ENCODE assay signal across 1 cellular context in genomic region chr20:57547250-57547649, GRCh38.
TF ChIP-seq lines count a peak whose summit lies in the region.

No MANE protein-coding gene starts in this region.

TF ChIP-seq in HepG2, 621 proteins besides CTCF, POLR2A, EP300 and RAD21 (continued from another document and continues in another):
- TF ChIP-seq, protein P1, sequence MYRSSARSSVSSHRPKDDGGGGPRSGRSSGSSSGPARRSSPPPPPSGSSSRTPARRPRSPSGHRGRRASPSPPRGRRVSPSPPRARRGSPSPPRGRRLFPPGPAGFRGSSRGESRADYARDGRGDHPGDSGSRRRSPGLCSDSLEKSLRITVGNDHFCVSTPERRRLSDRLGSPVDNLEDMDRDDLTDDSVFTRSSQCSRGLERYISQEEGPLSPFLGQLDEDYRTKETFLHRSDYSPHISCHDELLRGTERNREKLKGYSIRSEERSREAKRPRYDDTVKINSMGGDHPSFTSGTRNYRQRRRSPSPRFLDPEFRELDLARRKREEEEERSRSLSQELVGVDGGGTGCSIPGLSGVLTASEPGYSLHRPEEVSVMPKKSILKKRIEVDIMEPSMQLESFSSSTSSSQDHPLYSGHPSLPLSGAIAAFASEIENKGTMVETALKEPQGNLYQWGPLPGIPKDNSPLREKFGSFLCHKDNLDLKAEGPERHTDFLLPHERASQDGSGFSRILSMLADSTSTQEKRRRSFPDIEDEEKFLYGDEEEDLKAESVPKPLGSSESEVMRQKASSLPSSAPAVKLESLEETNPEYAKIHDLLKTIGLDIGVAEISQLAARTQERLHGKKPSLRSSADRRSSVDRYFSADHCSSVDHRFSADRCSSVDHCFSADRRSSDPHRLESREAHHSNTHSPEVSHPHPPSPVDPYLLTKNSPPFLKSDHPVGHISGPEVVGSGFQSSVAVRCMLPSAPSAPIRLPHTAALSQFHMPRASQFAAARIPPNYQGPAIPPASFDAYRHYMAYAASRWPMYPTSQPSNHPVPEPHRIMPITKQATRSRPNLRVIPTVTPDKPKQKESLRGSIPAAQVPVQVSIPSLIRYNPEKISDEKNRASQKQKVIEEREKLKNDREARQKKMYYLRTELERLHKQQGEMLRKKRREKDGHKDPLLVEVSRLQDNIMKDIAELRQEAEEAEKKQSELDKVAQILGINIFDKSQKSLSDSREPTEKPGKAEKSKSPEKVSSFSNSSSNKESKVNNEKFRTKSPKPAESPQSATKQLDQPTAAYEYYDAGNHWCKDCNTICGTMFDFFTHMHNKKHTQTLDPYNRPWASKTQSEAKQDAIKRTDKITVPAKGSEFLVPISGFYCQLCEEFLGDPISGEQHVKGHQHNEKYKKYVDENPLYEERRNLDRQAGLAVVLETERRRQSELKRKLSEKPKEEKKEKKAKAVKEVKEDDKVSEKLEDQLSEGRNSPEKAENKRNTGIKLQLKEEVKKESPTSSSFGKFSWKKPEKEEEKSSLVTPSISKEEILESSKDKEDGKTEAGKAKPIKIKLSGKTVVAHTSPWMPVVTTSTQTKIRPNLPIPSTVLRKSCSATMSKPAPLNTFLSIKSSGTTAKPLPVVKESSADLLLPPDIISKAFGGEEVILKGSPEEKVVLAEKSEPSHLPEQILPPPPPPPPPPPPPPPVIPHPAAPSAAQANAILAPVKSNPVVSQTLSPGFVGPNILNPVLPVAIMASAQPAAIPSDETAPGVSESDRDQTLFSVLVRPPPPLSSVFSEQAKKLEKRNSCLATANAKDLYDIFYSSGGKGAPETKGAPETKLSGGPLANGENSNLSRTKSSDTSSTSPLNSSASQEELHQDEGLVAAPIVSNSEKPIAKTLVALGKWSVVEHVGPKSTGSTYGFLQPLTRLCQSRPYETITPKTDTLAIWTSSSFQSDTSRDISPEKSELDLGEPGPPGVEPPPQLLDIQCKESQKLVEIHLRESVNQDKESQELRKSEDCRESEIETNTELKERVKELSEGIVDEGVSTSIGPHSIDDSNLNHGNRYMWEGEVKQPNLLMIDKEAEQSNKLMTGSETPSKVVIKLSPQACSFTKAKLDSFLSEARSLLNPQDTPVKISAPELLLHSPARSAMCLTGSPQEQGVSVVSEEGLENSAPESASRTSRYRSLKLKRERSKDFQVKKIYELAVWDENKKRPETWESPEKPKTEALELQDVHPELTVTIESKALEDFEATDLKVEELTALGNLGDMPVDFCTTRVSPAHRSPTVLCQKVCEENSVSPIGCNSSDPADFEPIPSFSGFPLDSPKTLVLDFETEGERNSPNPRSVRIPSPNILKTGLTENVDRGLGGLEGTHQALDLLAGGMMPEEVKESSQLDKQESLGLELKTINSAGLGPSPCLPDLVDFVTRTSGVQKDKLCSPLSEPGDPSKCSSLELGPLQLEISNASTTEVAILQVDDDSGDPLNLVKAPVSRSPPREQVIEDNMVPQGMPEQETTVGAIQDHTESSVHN (CRISPR knock-in tag; IDR thresholded peaks at IDR 0.05), result no peak
- no peak for TF ChIP-seq ESRRA (CRISPR knock-in tag; IDR thresholded peaks at IDR 0.05; ENCODE audit: low read depth)
- TF ChIP-seq RARA (CRISPR knock-in tag; IDR thresholded peaks at IDR 0.05), result peak; percentile 99
- TF ChIP-seq ZNF652 (CRISPR knock-in tag; IDR thresholded peaks at IDR 0.05; ENCODE audit: borderline replicate concordance, low read depth), result no peak
- TF ChIP-seq MLLT10 (CRISPR knock-in tag; IDR thresholded peaks at IDR 0.05), result no peak
- no peak for TF ChIP-seq ZNF746 (CRISPR knock-in tag; IDR thresholded peaks at IDR 0.05)
- TF ChIP-seq SNAPC5 (CRISPR knock-in tag; IDR thresholded peaks at IDR 0.05; ENCODE audit: borderline replicate concordance), result no peak
- no peak for TF ChIP-seq ZNF230 (CRISPR knock-in tag; IDR thresholded peaks at IDR 0.05)
- no peak for TF ChIP-seq ZNF75D (CRISPR knock-in tag; IDR thresholded peaks at IDR 0.05; ENCODE audit: borderline replicate concordance)
- TF ChIP-seq, protein P2, sequence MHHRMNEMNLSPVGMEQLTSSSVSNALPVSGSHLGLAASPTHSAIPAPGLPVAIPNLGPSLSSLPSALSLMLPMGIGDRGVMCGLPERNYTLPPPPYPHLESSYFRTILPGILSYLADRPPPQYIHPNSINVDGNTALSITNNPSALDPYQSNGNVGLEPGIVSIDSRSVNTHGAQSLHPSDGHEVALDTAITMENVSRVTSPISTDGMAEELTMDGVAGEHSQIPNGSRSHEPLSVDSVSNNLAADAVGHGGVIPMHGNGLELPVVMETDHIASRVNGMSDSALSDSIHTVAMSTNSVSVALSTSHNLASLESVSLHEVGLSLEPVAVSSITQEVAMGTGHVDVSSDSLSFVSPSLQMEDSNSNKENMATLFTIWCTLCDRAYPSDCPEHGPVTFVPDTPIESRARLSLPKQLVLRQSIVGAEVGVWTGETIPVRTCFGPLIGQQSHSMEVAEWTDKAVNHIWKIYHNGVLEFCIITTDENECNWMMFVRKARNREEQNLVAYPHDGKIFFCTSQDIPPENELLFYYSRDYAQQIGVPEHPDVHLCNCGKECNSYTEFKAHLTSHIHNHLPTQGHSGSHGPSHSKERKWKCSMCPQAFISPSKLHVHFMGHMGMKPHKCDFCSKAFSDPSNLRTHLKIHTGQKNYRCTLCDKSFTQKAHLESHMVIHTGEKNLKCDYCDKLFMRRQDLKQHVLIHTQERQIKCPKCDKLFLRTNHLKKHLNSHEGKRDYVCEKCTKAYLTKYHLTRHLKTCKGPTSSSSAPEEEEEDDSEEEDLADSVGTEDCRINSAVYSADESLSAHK (CRISPR knock-in tag; IDR thresholded peaks at IDR 0.05; ENCODE audit: borderline replicate concordance), result no peak
- TF ChIP-seq ZBTB1 (CRISPR knock-in tag; IDR thresholded peaks at IDR 0.05; ENCODE audit: borderline replicate concordance), result no peak
- no peak for TF ChIP-seq PCBP1 (IDR thresholded peaks at IDR 0.05; ENCODE audit: borderline replicate concordance, low read depth, low read length)
- TF ChIP-seq, protein P3, sequence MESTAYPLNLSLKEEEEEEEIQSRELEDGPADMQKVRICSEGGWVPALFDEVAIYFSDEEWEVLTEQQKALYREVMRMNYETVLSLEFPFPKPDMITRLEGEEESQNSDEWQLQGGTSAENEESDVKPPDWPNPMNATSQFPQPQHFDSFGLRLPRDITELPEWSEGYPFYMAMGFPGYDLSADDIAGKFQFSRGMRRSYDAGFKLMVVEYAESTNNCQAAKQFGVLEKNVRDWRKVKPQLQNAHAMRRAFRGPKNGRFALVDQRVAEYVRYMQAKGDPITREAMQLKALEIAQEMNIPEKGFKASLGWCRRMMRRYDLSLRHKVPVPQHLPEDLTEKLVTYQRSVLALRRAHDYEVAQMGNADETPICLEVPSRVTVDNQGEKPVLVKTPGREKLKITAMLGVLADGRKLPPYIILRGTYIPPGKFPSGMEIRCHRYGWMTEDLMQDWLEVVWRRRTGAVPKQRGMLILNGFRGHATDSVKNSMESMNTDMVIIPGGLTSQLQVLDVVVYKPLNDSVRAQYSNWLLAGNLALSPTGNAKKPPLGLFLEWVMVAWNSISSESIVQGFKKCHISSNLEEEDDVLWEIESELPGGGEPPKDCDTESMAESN (CRISPR knock-in tag; conservative IDR thresholded peaks at IDR 0.05), result 0 out of 2 replicates have a peak, but pooled peaks have one; percentile 47
- TF ChIP-seq HIC2 (CRISPR knock-in tag; IDR thresholded peaks at IDR 0.05; ENCODE audit: low read depth), result peak; percentile 95; the same call in 1 of the 2 replicates
- TF ChIP-seq IKZF1 (IDR thresholded peaks at IDR 0.05), result no peak
- no peak for TF ChIP-seq ZNF607 (CRISPR knock-in tag; IDR thresholded peaks at IDR 0.05; ENCODE audit: borderline replicate concordance)
- no peak for TF ChIP-seq ETV6 (CRISPR knock-in tag; conservative IDR thresholded peaks at IDR 0.05)
- TF ChIP-seq, protein P4, sequence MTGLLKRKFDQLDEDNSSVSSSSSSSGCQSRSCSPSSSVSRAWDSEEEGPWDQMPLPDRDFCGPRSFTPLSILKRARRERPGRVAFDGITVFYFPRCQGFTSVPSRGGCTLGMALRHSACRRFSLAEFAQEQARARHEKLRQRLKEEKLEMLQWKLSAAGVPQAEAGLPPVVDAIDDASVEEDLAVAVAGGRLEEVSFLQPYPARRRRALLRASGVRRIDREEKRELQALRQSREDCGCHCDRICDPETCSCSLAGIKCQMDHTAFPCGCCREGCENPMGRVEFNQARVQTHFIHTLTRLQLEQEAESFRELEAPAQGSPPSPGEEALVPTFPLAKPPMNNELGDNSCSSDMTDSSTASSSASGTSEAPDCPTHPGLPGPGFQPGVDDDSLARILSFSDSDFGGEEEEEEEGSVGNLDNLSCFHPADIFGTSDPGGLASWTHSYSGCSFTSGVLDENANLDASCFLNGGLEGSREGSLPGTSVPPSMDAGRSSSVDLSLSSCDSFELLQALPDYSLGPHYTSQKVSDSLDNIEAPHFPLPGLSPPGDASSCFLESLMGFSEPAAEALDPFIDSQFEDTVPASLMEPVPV (CRISPR knock-in tag; IDR thresholded peaks at IDR 0.05), result no peak
- peak; percentile 60; the same call in 1 of the 2 replicates for TF ChIP-seq GATA4 (IDR thresholded peaks at IDR 0.05; ENCODE audit: borderline replicate concordance, low read depth)
- peak; percentile 82; the same call in 1 of the 2 replicates for TF ChIP-seq NFIC (IDR thresholded peaks at IDR 0.05; ENCODE audit: low read length)
- no peak for TF ChIP-seq BRCA1 (CRISPR knock-in tag; IDR thresholded peaks at IDR 0.05)
- TF ChIP-seq DZIP1 (CRISPR knock-in tag; IDR thresholded peaks at IDR 0.05), result no peak
- TF ChIP-seq SMAD1 (CRISPR knock-in tag; IDR thresholded peaks at IDR 0.05; ENCODE audit: borderline replicate concordance, low read depth), result no peak
- no peak for TF ChIP-seq ZBTB7B (CRISPR knock-in tag; IDR thresholded peaks at IDR 0.05)
- TF ChIP-seq HMG20A (CRISPR knock-in tag; IDR thresholded peaks at IDR 0.05; ENCODE audit: borderline replicate concordance), result peak; percentile 94
- no peak for TF ChIP-seq CHCHD3 (CRISPR knock-in tag; IDR thresholded peaks at IDR 0.05)
- no peak for TF ChIP-seq MYNN (CRISPR knock-in tag; IDR thresholded peaks at IDR 0.05; ENCODE audit: low read depth)
- no peak for TF ChIP-seq RFXAP (CRISPR knock-in tag; IDR thresholded peaks at IDR 0.05; ENCODE audit: borderline replicate concordance)
- no peak for TF ChIP-seq THYN1 (CRISPR knock-in tag; IDR thresholded peaks at IDR 0.05; ENCODE audit: borderline replicate concordance, low read depth)
- TF ChIP-seq ZNF263 (CRISPR knock-in tag; IDR thresholded peaks at IDR 0.05), result peak; percentile 26; the same call in 1 of the 2 replicates
- TF ChIP-seq ZMYM2 (CRISPR knock-in tag; IDR thresholded peaks at IDR 0.05), result no peak
- no peak for TF ChIP-seq GTF2F1 (IDR thresholded peaks at IDR 0.05; ENCODE audit: low read length)
- no peak for TF ChIP-seq TRIM22 (IDR thresholded peaks at IDR 0.05)
